Comparison of ENCODE assay signal across 24 cellular contexts in genomic region chr2:19439081-19439480, GRCh38.
A peak's percentile ranks its signal among the peaks of the same experiment; 100 is the strongest.
DNase-seq lines count a peak whose midpoint lies in the region; ATAC-seq, FAIRE-seq and TF ChIP-seq lines count a peak whose summit lies in the region.
"Had no signal": no experiment of that assay in that cellular context is flagged by ENCODE, and none has a peak within 500 bp of the region (broad histone marks: within the 10 kb centered on the region; RNA-seq: fewer than 3 reads in every experiment).

No MANE protein-coding gene starts in this region.

- no peak overlapping the region for H3K27ac ChIP-seq in HepG2 (ENCODE audit: extremely low read length, insufficient read depth, low read length)
- H3K27ac ChIP-seq in right lobe of liver, result no peak overlapping the region
- no peak overlapping the region for H3K27ac ChIP-seq in GM23338 (ENCODE audit: low read depth)
- H3K27ac ChIP-seq in K562 (ENCODE audit: extremely low read depth, low read depth, low read length), result no peak overlapping the region
- no peak overlapping the region for H3K27ac ChIP-seq in upper lobe of left lung
- H3K27ac ChIP-seq: BLaER1 treated with 17β-estradiol and CSF1 and Interleukin-3, amounts not matched to agents 10 nM and 100 nM; C4-2B had no signal

- H3K9ac ChIP-seq in HepG2 (ENCODE audit: insufficient read depth, low read depth, low read length) (no peak overlapping the region), K562 (ENCODE audit: insufficient read depth in 1 of 2, low read depth in 2 of 2, low read length in 2 of 2) (no peak overlapping the region)
- H3K9ac ChIP-seq: BLaER1 treated with 17β-estradiol and CSF1 and Interleukin-3, amounts not matched to agents 10 nM and 100 nM had no signal

- BruUV-seq in HepG2 (replicated peaks; lab: Mats Ljungman, UMichigan) (no TSS peak), K562 (replicated peaks; lab: Mats Ljungman, UMichigan) (no TSS peak)

- TF ChIP-seq EP300 in HepG2 (IDR thresholded peaks at IDR 0.05; ENCODE audit: low read depth in 2 of 2, low read length in 2 of 2) (no peak), HepG2 (CRISPR knock-in tag; IDR thresholded peaks at IDR 0.05; ENCODE audit: borderline replicate concordance) (no peak), K562 (IDR thresholded peaks at IDR 0.05; ENCODE audit: low read length) (no peak), upper lobe of left lung (IDR thresholded peaks at IDR 0.05) (no peak)

- no peaks in the 10 kb centered on the region for H3K27me3 Mint-ChIP-seq in GM23338 (ENCODE audit: insufficient read depth, low read depth, poor library complexity)

- TF ChIP-seq RAD21 in HepG2 (CRISPR knock-in tag; IDR thresholded peaks at IDR 0.05) (no peak), K562 (CRISPR knock-in tag; conservative IDR thresholded peaks at IDR 0.05 in 1 of 2, IDR thresholded peaks at IDR 0.05 in 1 of 2) (no peak)

- no peak overlapping the region for H2AFZ ChIP-seq in HepG2 (ENCODE audit: low read length)
- 0 out of 2 replicates have a peak overlapping the region, but pooled peaks have one; percentile 14 for H2AFZ ChIP-seq in GM23338
- no peak overlapping the region for H2AFZ ChIP-seq in K562 (ENCODE audit: low read depth, low read length)

- TF ChIP-seq POLR2A in HepG2 (IDR thresholded peaks at IDR 0.05; ENCODE audit: insufficient read depth in 1 of 2, low read depth in 2 of 2, low read length in 2 of 2) (no peak), right lobe of liver (IDR thresholded peaks at IDR 0.05) (no peak), K562 (conservative IDR thresholded peaks at IDR 0.05) (no peak), upper lobe of left lung (IDR thresholded peaks at IDR 0.05) (no peak)

- no peak overlapping the region for H3K27ac Mint-ChIP-seq in GM23338
- H3K27ac Mint-ChIP-seq: CD4-positive, alpha-beta T cell; CD8-positive, alpha-beta T cell had no signal

- H3K79me2 ChIP-seq in HepG2 (ENCODE audit: insufficient read depth, low read length) (no peaks in the 10 kb centered on the region), GM23338 (replicated peaks; ENCODE audit: insufficient read depth) (no peaks in the 10 kb centered on the region), K562 (ENCODE audit: control insufficient read depth, insufficient read depth, low read length) (no peaks in the 10 kb centered on the region)

- H3K4me1 ChIP-seq in HepG2 (ENCODE audit: insufficient read depth, low read length), result peaks cover 9% of the 10 kb centered on the region
- H3K4me1 ChIP-seq in right lobe of liver, result no peaks in the 10 kb centered on the region
- peaks cover 4% of the 10 kb centered on the region; the same call in 1 of the 2 replicates for H3K4me1 ChIP-seq in GM23338 (ENCODE audit: insufficient read depth)
- H3K4me1 ChIP-seq in K562 (replicated peaks in 1 of 2; ENCODE audit: control insufficient read depth in 2 of 2, insufficient read depth in 2 of 2, low read length in 2 of 2), result no peaks in the 10 kb centered on the region
- H3K4me1 ChIP-seq in upper lobe of left lung, result no peaks in the 10 kb centered on the region
- H3K4me1 ChIP-seq: BLaER1 treated with 17β-estradiol and CSF1 and Interleukin-3, amounts not matched to agents 10 nM and 100 nM; Caco-2 had no signal

- H3F3A ChIP-seq in GM23338 (replicated peaks; ENCODE audit: low read depth), result no peaks in the 10 kb centered on the region

- H3K9me3 ChIP-seq in HepG2 (ENCODE audit: low read length), result no peaks in the 10 kb centered on the region
- H3K9me3 ChIP-seq in right lobe of liver, result no peaks in the 10 kb centered on the region
- no peaks in the 10 kb centered on the region for H3K9me3 ChIP-seq in K562 (replicated peaks; ENCODE audit: control insufficient read depth, insufficient read depth, low read depth, low read length)
- no peaks in the 10 kb centered on the region for H3K9me3 ChIP-seq in upper lobe of left lung
- H3K9me3 ChIP-seq: Caco-2 had no signal

- H3K9me2 ChIP-seq in GM23338 (ENCODE audit: insufficient read depth), result peaks cover 4% of the 10 kb centered on the region; the same call in 1 of the 2 replicates

- 2% methylated on average over 2 of the region's 2 CpGs for WGBS in HepG2 (ENCODE audit: low lambda C conversion rate)
- 57% methylated on average over 2 of the region's 2 CpGs for WGBS in right lobe of liver (ENCODE audit: insufficient coverage, low coverage, low lambda C conversion rate, missing lambda C conversion rate)
- 0% methylated on average over 2 of the region's 2 CpGs for WGBS in K562 (ENCODE audit: insufficient coverage, low coverage, missing lambda C conversion rate)
- 62 to 65% methylated on average over 2 of the region's 2 CpGs for WGBS in upper lobe of left lung, 2 donors

- intact Hi-C loops in HepG2 (cut with micrococcal nuclease; ENCODE audit: unreplicated experiment), result no loop called here
- intact Hi-C loops in right lobe of liver (cut with DNase I), result no loop called here
- intact Hi-C loops in K562 (cut with micrococcal nuclease), result no loop called here

- CTCF ChIA-PET in HepG2 (lab: Yijun Ruan, JAX; ENCODE audit: low intra/inter-chr PET ratio, low total read pairs), result no interaction called here
- CTCF ChIA-PET in K562 (lab: Yijun Ruan, JAX; ENCODE audit: low intra/inter-chr PET ratio), result no interaction called here

- H3K36me3 ChIP-seq in HepG2 (replicated peaks in 1 of 2; ENCODE audit: control insufficient read depth in 1 of 2, insufficient read depth in 2 of 2, low read length in 2 of 2) (no peaks in the 10 kb centered on the region), right lobe of liver (no peaks in the 10 kb centered on the region), GM23338 (ENCODE audit: insufficient read depth) (no peaks in the 10 kb centered on the region), K562 (ENCODE audit: control insufficient read depth, insufficient read depth, low read length) (no peaks in the 10 kb centered on the region), upper lobe of left lung (no peaks in the 10 kb centered on the region)
- H3K36me3 ChIP-seq: BLaER1 treated with 17β-estradiol and CSF1 and Interleukin-3, amounts not matched to agents 10 nM and 100 nM had no signal

- H3K4me3 ChIP-seq in HepG2 (replicated peaks in 1 of 3; ENCODE audit: insufficient read depth in 1 of 3, low read depth in 2 of 3, low read length in 3 of 3) (no peak overlapping the region), right lobe of liver (no peak overlapping the region), GM23338 (no peak overlapping the region), K562 (no peak overlapping the region), upper lobe of left lung (no peak overlapping the region)
- H3K4me3 ChIP-seq: BLaER1 treated with 17β-estradiol and CSF1 and Interleukin-3, amounts not matched to agents 10 nM and 100 nM had no signal

- H3K9me1 ChIP-seq in K562 (ENCODE audit: control insufficient read depth, insufficient read depth, low read length), result no peaks in the 10 kb centered on the region

- no peak for DNase-seq in HepG2 (ENCODE audit: low spot score)
- DNase-seq in right lobe of liver, result no peak
- DNase-seq in GM23338 (ENCODE audit: low spot score), result no peak
- DNase-seq in K562 (ENCODE audit: extremely low read depth in 1 of 4, low spot score in 3 of 4), result no peak
- no peak for DNase-seq in upper lobe of left lung
- DNase-seq in ACHN, result no peak
- no peak for DNase-seq in D721Med (ENCODE audit: insufficient read length, low spot score)
- DNase-seq in NCI-H82 (lab: John Stamatoyannopoulos, UW), result no peak
- DNase-seq: 8988T; Caco-2; Calu3; CD4-positive, alpha-beta T cell; CD8-positive, alpha-beta T cell; DMS 273 treated with DMSO at 0.1 percent for 48 hours; DMS153; DMS53; DMS79; GF-D8 had no signal

- no peaks in the 10 kb centered on the region for H3K9me3 Mint-ChIP-seq in GM23338
- H3K9me3 Mint-ChIP-seq: CD4-positive, alpha-beta T cell; CD8-positive, alpha-beta T cell had no signal

- H3K4me2 ChIP-seq in HepG2 (ENCODE audit: low read depth, low read length) (no peak overlapping the region), GM23338 (no peak overlapping the region), K562 (ENCODE audit: insufficient read depth, low read length) (no peak overlapping the region)
- H3K4me2 ChIP-seq: BLaER1 treated with 17β-estradiol and CSF1 and Interleukin-3, amounts not matched to agents 10 nM and 100 nM had no signal

- ATAC-seq in HepG2 (no peak), right lobe of liver (no peak), GM23338 (no peak), K562 (no peak), upper lobe of left lung (ENCODE audit: low FRiP score in 2 of 2) (peak; percentile 11 to 19)
- ATAC-seq: CD8-positive, alpha-beta T cell had no signal

- in situ Hi-C loops in HepG2 (cut with HindIII; ENCODE audit: extremely low pct_ligation_motif_present, low pct_unique_long_range_greater_than_20kb), result no loop called here
- in situ Hi-C loops in K562 (cut with MboI), result no loop called here
- in situ Hi-C loops in ACHN (cut with HindIII; ENCODE audit: low pct_ligation_motif_present, low pct_unique_long_range_greater_than_20kb, low sequenced_read_pairs), result no loop called here

- peaks cover 8% of the 10 kb centered on the region for H3K4me1 Mint-ChIP-seq in GM23338

- FAIRE-seq in HepG2 (lab: Jason Lieb, UNC) (no peak), K562 (lab: Jason Lieb, UNC) (no peak), D721Med (lab: Jason Lieb, UNC) (no peak)
- FAIRE-seq: A204.1, G401.6, GM12891, GM19239 had no signal

- POLR2A ChIA-PET in HepG2 (lab: Yijun Ruan, JAX) (no interaction called here), K562 (lab: Yijun Ruan, JAX) (no interaction called here)

- H3K36me3 Mint-ChIP-seq in GM23338 (ENCODE audit: low read depth), result no peaks in the 10 kb centered on the region
- H3K36me3 Mint-ChIP-seq: CD8-positive, alpha-beta T cell had no signal

- no peaks in the 10 kb centered on the region; a peak in 1 of 5 replicates for H3K27me3 ChIP-seq in HepG2 (ENCODE audit: control insufficient read depth in 1 of 2, insufficient read depth in 2 of 2, low read length in 2 of 2)
- H3K27me3 ChIP-seq in right lobe of liver, result no peaks in the 10 kb centered on the region
- no peaks in the 10 kb centered on the region for H3K27me3 ChIP-seq in GM23338 (ENCODE audit: insufficient read depth)
- H3K27me3 ChIP-seq in K562 (ENCODE audit: control insufficient read depth in 2 of 2, insufficient read depth in 2 of 2, low read length in 2 of 2), result no peaks in the 10 kb centered on the region
- H3K27me3 ChIP-seq in upper lobe of left lung, result no peaks in the 10 kb centered on the region
- H3K27me3 ChIP-seq: BLaER1 treated with 17β-estradiol and CSF1 and Interleukin-3, amounts not matched to agents 10 nM and 100 nM had no signal

- TF ChIP-seq CTCF in HepG2 (CRISPR knock-in tag; IDR thresholded peaks at IDR 0.05) (no peak), right lobe of liver (IDR thresholded peaks at IDR 0.05) (no peak), GM23338 (conservative IDR thresholded peaks at IDR 0.05; ENCODE audit: low read depth in 2 of 2) (no peak), K562 (IDR thresholded peaks at IDR 0.05 in 2 of 3, conservative IDR thresholded peaks at IDR 0.05 in 1 of 3; ENCODE audit: insufficient read depth in 2 of 3, low read depth in 1 of 3, low read length in 3 of 3) (no peak), upper lobe of left lung (IDR thresholded peaks at IDR 0.05) (no peak), D721Med (IDR thresholded peaks at IDR 0.05; ENCODE audit: insufficient read depth, missing control alignments) (no peak)

- no peak overlapping the region for H3K4me3 Mint-ChIP-seq in GM23338
- H3K4me3 Mint-ChIP-seq: CD4-positive, alpha-beta T cell; CD8-positive, alpha-beta T cell had no signal

- no peaks in the 10 kb centered on the region for H4K20me1 ChIP-seq in HepG2 (ENCODE audit: insufficient read depth, low read length)
- no peaks in the 10 kb centered on the region for H4K20me1 ChIP-seq in GM23338 (replicated peaks; ENCODE audit: insufficient read depth)
- H4K20me1 ChIP-seq in K562 (replicated peaks; ENCODE audit: control insufficient read depth, insufficient read depth, low read length), result no peaks in the 10 kb centered on the region
- H4K20me1 ChIP-seq: BLaER1 treated with 17β-estradiol and CSF1 and Interleukin-3, amounts not matched to agents 10 nM and 100 nM had no signal

Comparison
In these comparisons a context has a peak if more than half of its experiments do, and no peak if none do; other contexts are left out.
1. ATAC-seq: peak in upper lobe of left lung (2 of 2); none in HepG2 (single experiment), right lobe of liver (0 of 4), GM23338 (single experiment) and K562 (single experiment).
2. Of the 241 proteins assayed by ChIP-seq in both HepG2 and K562: peak only in HepG2: MAFF and MAFK; only in K562: none; in both: none; in neither: 239.